Comparison of ENCODE assay signal across 22 cellular contexts in genomic region chr2:138104071-138104470, GRCh38.
"Had no signal": no experiment of that assay in that cellular context is flagged by ENCODE, and none has a peak within 500 bp of the region (broad histone marks: within the 10 kb centered on the region; RNA-seq: fewer than 3 reads in every experiment).

No MANE protein-coding gene starts in this region.

- DNase-seq: dorsolateral prefrontal cortex; effector CD4-positive, alpha-beta T cell; head of caudate nucleus; mesenchymal stem cell; mucosa of descending colon; naive B cell; right cardiac atrium; sigmoid colon; stimulated activated CD4-positive, alpha-beta T cell treated with anti-CD3 and anti-CD28 coated beads, Interleukin-15, amount 100 ng/mL, for 24 hours; stimulated activated CD4-positive, alpha-beta T cell treated with anti-CD3 and anti-CD28 coated beads, Interleukin-2, amount 100 ng/mL, for 48 hours; stimulated activated naive B cell treated with anti-CD40 and anti-IgM and Interleukin-4, amounts not matched to agents 10 μg/mL and 1 μg/mL and 100 μg/mL, for 72 hours; stimulated activated naive CD8-positive, alpha-beta T cell treated with anti-CD3 and anti-CD28 coated beads, Interleukin-15, amount 100 ng/mL, for 72 hours; transverse colon had no signal

- H3K4me3 ChIP-seq: dorsolateral prefrontal cortex, lung, mucosa of descending colon, prostate gland, sigmoid colon, skin epidermis, suprapubic skin, transverse colon, vagina had no signal

- H3K27me3 Mint-ChIP-seq: naive B cell; natural killer cell treated with Interleukin-12 subunit alpha and Interleukin-12 subunit beta and Interleukin-15 and Interleukin-18, amount 100 ng/mL, for 72 hours; stimulated activated naive B cell treated with anti-CD40 and anti-IgM and Interleukin-4, amounts not matched to agents 10 μg/mL and 1 μg/mL and 100 μg/mL, for 72 hours; stimulated activated naive CD8-positive, alpha-beta T cell treated with anti-CD3 and anti-CD28 coated beads, Interleukin-15, amount 100 ng/mL, for 72 hours had no signal

- H3K4me1 ChIP-seq: prostate gland, sigmoid colon, suprapubic skin, transverse colon, vagina had no signal

- H3K4me1 Mint-ChIP-seq: naive B cell; stimulated activated naive B cell treated with anti-CD40 and anti-IgM and Interleukin-4, amounts not matched to agents 10 μg/mL and 1 μg/mL and 100 μg/mL, for 72 hours; stimulated activated naive CD8-positive, alpha-beta T cell treated with anti-CD3 and anti-CD28 coated beads, Interleukin-15, amount 100 ng/mL, for 72 hours had no signal

- H3K9me3 ChIP-seq: mucosa of descending colon, neutrophil, prostate gland, sigmoid colon, suprapubic skin, transverse colon, vagina had no signal

- H3K27ac ChIP-seq: neutrophil, prostate gland, sigmoid colon, skin epidermis, suprapubic skin, transverse colon, vagina had no signal

- H3K27me3 ChIP-seq: dorsolateral prefrontal cortex, neutrophil, sigmoid colon, suprapubic skin, transverse colon, vagina had no signal

- H3K36me3 ChIP-seq: neutrophil, prostate gland, sigmoid colon, suprapubic skin, transverse colon, vagina had no signal

- H3K4me3 Mint-ChIP-seq: mesothelial cell of epicardium; naive B cell; natural killer cell treated with Interleukin-12 subunit alpha and Interleukin-12 subunit beta and Interleukin-15 and Interleukin-18, amount 100 ng/mL, for 72 hours; neural crest cell; stimulated activated naive B cell treated with anti-CD40 and anti-IgM and Interleukin-4, amounts not matched to agents 10 μg/mL and 1 μg/mL and 100 μg/mL, for 72 hours; stimulated activated naive CD8-positive, alpha-beta T cell treated with anti-CD3 and anti-CD28 coated beads, Interleukin-15, amount 100 ng/mL, for 72 hours had no signal

- H3K27ac Mint-ChIP-seq: mesothelial cell of epicardium; naive B cell; natural killer cell treated with Interleukin-12 subunit alpha and Interleukin-12 subunit beta and Interleukin-15 and Interleukin-18, amount 100 ng/mL, for 72 hours; stimulated activated naive B cell treated with anti-CD40 and anti-IgM and Interleukin-4, amounts not matched to agents 10 μg/mL and 1 μg/mL and 100 μg/mL, for 72 hours; stimulated activated naive CD8-positive, alpha-beta T cell treated with anti-CD3 and anti-CD28 coated beads, Interleukin-15, amount 100 ng/mL, for 72 hours had no signal
